15 cellular contexts compared by ENCODE assay signal in the genomic region with DNA sequence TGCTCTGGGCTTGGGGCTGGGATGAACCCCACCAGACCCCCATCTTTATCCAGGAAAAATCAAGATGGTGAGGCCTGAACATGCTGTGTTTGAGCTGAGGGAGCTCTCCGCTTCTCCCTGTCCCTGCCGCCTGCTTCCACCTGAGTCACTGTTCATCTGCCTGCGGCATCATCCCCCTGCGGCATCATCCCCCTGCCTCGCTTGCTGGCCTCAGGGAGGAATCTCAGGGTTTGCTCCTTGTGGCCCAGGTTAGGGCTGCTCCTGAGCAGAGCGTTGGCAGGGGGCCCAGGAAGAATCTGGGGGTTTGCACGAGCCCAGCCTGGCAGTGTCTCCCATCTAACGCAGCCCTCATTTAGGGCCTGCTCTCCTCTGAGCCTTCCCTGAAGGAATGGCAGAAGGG. TPM values are rescaled to one million over a fixed set of nuclear protein-coding genes. Genes with fewer than 3 reads are reported as not detected.
A peak's percentile ranks its signal among the peaks of the same experiment; 100 is the strongest.
DNase-seq lines count a peak whose midpoint lies in the region; ATAC-seq and TF ChIP-seq lines count a peak whose summit lies in the region.
"Had no signal": no experiment of that assay in that cellular context is flagged by ENCODE, and none has a peak within 500 bp of the region (broad histone marks: within the 10 kb centered on the region; RNA-seq: fewer than 3 reads in every experiment).

No MANE protein-coding gene starts in this region.

- no CpG with 5 or more reads among the region's 8 CpGs for WGBS in H9 (ENCODE audit: extremely low coverage, insufficient read length, low lambda C conversion rate)
- 87% methylated on average over 8 of the region's 8 CpGs for WGBS in mesenchymal stem cell

- no peak overlapping the region for H2BK5ac ChIP-seq in H9 (ENCODE audit: insufficient read length, low read length)
- H2BK5ac ChIP-seq in mesenchymal stem cell (ENCODE audit: low read depth, low read length, poor library complexity, severe bottlenecking): no peak overlapping the region

- H3K27me3 Mint-ChIP-seq in H9 (ENCODE audit: low read depth): no peaks in the 10 kb centered on the region

- H2BK20ac ChIP-seq in H9 (ENCODE audit: low read depth, low read length, poor library complexity, severe bottlenecking): no peak overlapping the region

- H3K9ac ChIP-seq in H9 (ENCODE audit: extremely low read depth, insufficient read length, low read length) (no peak overlapping the region), mesenchymal stem cell (ENCODE audit: low read length) (no peak overlapping the region)
- H3K9ac ChIP-seq: GM23248 had no signal

- no peak for ATAC-seq in GM21825 (IDR thresholded peaks at IDR 0.05; ENCODE audit: unreplicated experiment)
- ATAC-seq in upper lobe of right lung: no peak
- no peak for ATAC-seq in GM21786 (IDR thresholded peaks at IDR 0.05; ENCODE audit: unreplicated experiment)
- ATAC-seq: CD8-positive, alpha-beta T cell had no signal

- H3K79me1 ChIP-seq in H9 (ENCODE audit: insufficient read depth, low read depth, low read length, poor library complexity, severe bottlenecking) (no peaks in the 10 kb centered on the region), mesenchymal stem cell (replicated peaks; ENCODE audit: low read length, poor library complexity, severe bottlenecking) (no peaks in the 10 kb centered on the region)

- H4K91ac ChIP-seq in H9 (ENCODE audit: insufficient read length, low read depth, low read length) (no peak overlapping the region), mesenchymal stem cell (ENCODE audit: low read length) (no peak overlapping the region)

- H3K27ac ChIP-seq in H9 (ENCODE audit: insufficient read length, low read depth, low read length) (no peak overlapping the region), WERI-Rb-1 (peak overlapping the region; percentile 74), mesenchymal stem cell (ENCODE audit: low read length, poor library complexity, severe bottlenecking) (no peak overlapping the region), upper lobe of right lung (no peak overlapping the region)
- H3K27ac ChIP-seq: GM23248, HL-60 had no signal

- no peak overlapping the region for H3K4me3 Mint-ChIP-seq in H9
- H3K4me3 Mint-ChIP-seq: B cell; CD14-positive monocyte; CD8-positive, alpha-beta T cell had no signal

- DNase-seq in H9 (peak; percentile 41), WERI-Rb-1 (no peak), mesenchymal stem cell (no peak), upper lobe of right lung (no peak), T-helper 9 cell (no peak)
- DNase-seq: CD8-positive, alpha-beta T cell; COR-L47; DND-41; GDM1; GM23248 had no signal

- no peak overlapping the region for H3T11ph ChIP-seq in H9 (ENCODE audit: low read length)

- H3K27me3 ChIP-seq in H9 (ENCODE audit: insufficient read depth, low read length) (no peaks in the 10 kb centered on the region), WERI-Rb-1 (ENCODE audit: insufficient read depth, low read depth, severe bottlenecking) (no peaks in the 10 kb centered on the region), mesenchymal stem cell (ENCODE audit: control insufficient read depth in 1 of 2, insufficient read depth in 1 of 2, low read length in 2 of 2) (peaks cover 0 to 23% of the 10 kb centered on the region in 2 experiments), upper lobe of right lung (no peaks in the 10 kb centered on the region)

- no peaks in the 10 kb centered on the region for H3K4me1 ChIP-seq in H9 (ENCODE audit: insufficient read depth, low read length)
- peaks cover 13% of the 10 kb centered on the region for H3K4me1 ChIP-seq in mesenchymal stem cell (ENCODE audit: control insufficient read depth, insufficient read depth, low read depth, low read length)
- no peaks in the 10 kb centered on the region for H3K4me1 ChIP-seq in upper lobe of right lung

- H3K36me3 Mint-ChIP-seq in H9 (ENCODE audit: insufficient read depth in 1 of 3, low read depth in 3 of 3): no peaks in the 10 kb centered on the region
- H3K36me3 Mint-ChIP-seq: CD14-positive monocyte; CD8-positive, alpha-beta T cell had no signal

- H2BK12ac ChIP-seq in H9 (ENCODE audit: insufficient read length, low read depth, low read length): no peak overlapping the region
- H2BK12ac ChIP-seq in mesenchymal stem cell (ENCODE audit: low read length in 2 of 2): no peak overlapping the region

- H3K23ac ChIP-seq in H9 (ENCODE audit: insufficient read length, low read depth, low read length) (no peak overlapping the region), mesenchymal stem cell (ENCODE audit: low read length in 2 of 2) (no peak overlapping the region)

- no peak for TF ChIP-seq CTCF in H9 (conservative IDR thresholded peaks at IDR 0.05)
- TF ChIP-seq CTCF in WERI-Rb-1 (IDR thresholded peaks at IDR 0.05; ENCODE audit: low read depth, low read length): no peak
- TF ChIP-seq CTCF in upper lobe of right lung (IDR thresholded peaks at IDR 0.05): no peak

- H3K4me1 Mint-ChIP-seq in H9: peaks cover 6 to 16% of the 10 kb centered on the region in 2 experiments; a peak in 2 of 4 replicates

- H3K23me2 ChIP-seq in H9 (ENCODE audit: insufficient read length, low read depth, low read length, poor library complexity, severe bottlenecking): no peaks in the 10 kb centered on the region

- H3K4me3 ChIP-seq in WERI-Rb-1 (ENCODE audit: low read depth, low read length) (no peak overlapping the region), mesenchymal stem cell (ENCODE audit: insufficient read depth in 1 of 2, low read depth in 1 of 2, low read length in 2 of 2) (no peak overlapping the region), upper lobe of right lung (no peak overlapping the region)
- H3K4me3 ChIP-seq: GM23248 had no signal

- no peak overlapping the region for H2BK15ac ChIP-seq in H9 (ENCODE audit: low read depth, low read length)
- H2BK15ac ChIP-seq in mesenchymal stem cell (ENCODE audit: low read depth, poor library complexity, severe bottlenecking): no peak overlapping the region

- H3K14ac ChIP-seq in H9 (ENCODE audit: insufficient read depth, low read length): no peak overlapping the region
- H3K14ac ChIP-seq in mesenchymal stem cell (ENCODE audit: low read length in 2 of 2): no peak overlapping the region

- no peak overlapping the region for H3K4me2 ChIP-seq in H9 (ENCODE audit: insufficient read depth, insufficient read length, low read length)
- H3K4me2 ChIP-seq in mesenchymal stem cell (ENCODE audit: low read length, poor library complexity, severe bottlenecking): no peak overlapping the region

- no peaks in the 10 kb centered on the region for H3K36me3 ChIP-seq in WERI-Rb-1
- H3K36me3 ChIP-seq in mesenchymal stem cell (ENCODE audit: control insufficient read depth in 1 of 2, insufficient read depth in 2 of 2, low read depth in 1 of 2, low read length in 2 of 2): no peaks in the 10 kb centered on the region
- H3K36me3 ChIP-seq in upper lobe of right lung: no peaks in the 10 kb centered on the region

- H4K5ac ChIP-seq in H9 (ENCODE audit: insufficient read length, low read depth, low read length): no peak overlapping the region

- no peaks in the 10 kb centered on the region for H3K9me3 ChIP-seq in H9 (ENCODE audit: control insufficient read depth, low read depth, low read length)
- H3K9me3 ChIP-seq in WERI-Rb-1 (ENCODE audit: severe bottlenecking): no peaks in the 10 kb centered on the region
- no peaks in the 10 kb centered on the region for H3K9me3 ChIP-seq in mesenchymal stem cell (ENCODE audit: control insufficient read depth, low read length)
- H3K9me3 ChIP-seq in upper lobe of right lung: no peaks in the 10 kb centered on the region

- H2AFZ ChIP-seq in H9 (ENCODE audit: low read length): no peak overlapping the region
- H2AFZ ChIP-seq in mesenchymal stem cell (ENCODE audit: low read depth, low read length): peak overlapping the region; percentile 30

- H2BK120ac ChIP-seq in H9 (ENCODE audit: low read depth, low read length, poor library complexity, severe bottlenecking) (no peak overlapping the region), mesenchymal stem cell (ENCODE audit: low read depth, low read length) (no peak overlapping the region)

- 0 out of 7 replicates have a peak overlapping the region, but pooled peaks of 1 of the 3 experiments have one; percentile 91 for H3K27ac Mint-ChIP-seq in H9
- H3K27ac Mint-ChIP-seq: B cell; CD14-positive monocyte; CD8-positive, alpha-beta T cell had no signal

- no peak overlapping the region for H3K56ac ChIP-seq in H9 (ENCODE audit: insufficient read length, low read depth, low read length)

- H2AK5ac ChIP-seq in H9 (ENCODE audit: insufficient read length, low read length): no peak overlapping the region
- no peak overlapping the region for H2AK5ac ChIP-seq in mesenchymal stem cell (ENCODE audit: low read length, severe bottlenecking)

- no peak overlapping the region for H3K4ac ChIP-seq in H9 (ENCODE audit: low read depth, low read length)
- H3K4ac ChIP-seq in mesenchymal stem cell (ENCODE audit: low read depth in 1 of 2, low read length in 2 of 2): no peak overlapping the region

- intact Hi-C loops in upper lobe of right lung (cut with DNase I): no loop called here

- H4K8ac ChIP-seq in H9 (replicated peaks; ENCODE audit: insufficient read length, low read depth, low read length): no peak overlapping the region
- H4K8ac ChIP-seq in mesenchymal stem cell (ENCODE audit: low read length): no peak overlapping the region

- no peak overlapping the region for H3K18ac ChIP-seq in H9 (ENCODE audit: insufficient read length, low read depth, low read length)
- H3K18ac ChIP-seq in mesenchymal stem cell (ENCODE audit: low read depth in 1 of 2, low read length in 2 of 2): no peak overlapping the region

- no peaks in the 10 kb centered on the region for H3K9me3 Mint-ChIP-seq in H9
- H3K9me3 Mint-ChIP-seq: CD8-positive, alpha-beta T cell had no signal

- no peaks in the 10 kb centered on the region for H3K79me2 ChIP-seq in H9 (ENCODE audit: insufficient read depth, low read length)

- no peaks in the 10 kb centered on the region for H4K20me1 ChIP-seq in H9 (ENCODE audit: control insufficient read depth, insufficient read depth, insufficient read length)

RNA-seq across cellular contexts. Expression of a gene that starts 11.4 kb away (rescaled TPM):
- total RNA-seq in H9 (2021) (32.2 and 33.8 TPM in 2 replicates), upper lobe of right lung (16.1 TPM)
- polyA plus RNA-seq in mesenchymal stem cell (2013, experiment 1 of 2): 0.10 TPM
- 0.14 TPM for polyA plus RNA-seq in mesenchymal stem cell (2013, experiment 2 of 2)

RNA-seq across cellular contexts. Expression of a gene that starts 35.4 kb away (rescaled TPM):
- 7.1 and 8.0 TPM in 2 replicates for total RNA-seq in H9 (2021)
- polyA plus RNA-seq in mesenchymal stem cell (2013, experiment 1 of 2): not detected
- polyA plus RNA-seq in mesenchymal stem cell (2013, experiment 2 of 2): not detected
- total RNA-seq in upper lobe of right lung: 0.20 TPM
- total RNA-seq: B cell, GM23248 had no signal
- polyA plus RNA-seq: CD14-positive monocyte, GM23248 had no signal
